In genomic region chr19:47256688-47257410, GRCh38 we compare ENCODE assay signal across 8 cellular contexts.
A peak's percentile ranks its signal among the peaks of the same experiment; 100 is the strongest.
DNase-seq lines count a peak whose midpoint lies in the region; ATAC-seq and TF ChIP-seq lines count a peak whose summit lies in the region.

No MANE protein-coding gene starts in this region.

- peak; percentile 88 for ATAC-seq in stimulated activated naive CD8-positive, alpha-beta T cell treated with anti-CD3 and anti-CD28 coated beads, Interleukin-15, Interleukin-2, amounts not matched to agents 100 U/mL and 50 U/mL, for 24 hours

- H4K20me1 ChIP-seq in MM.1S (ENCODE audit: insufficient read depth, low read length), result no peaks in the 10 kb centered on the region

- H3K27ac ChIP-seq in MM.1S (ENCODE audit: low read length), result peak overlapping the region; percentile 65; the same call in 1 of the 2 replicates

- H3K36me3 Mint-ChIP-seq in nephron progenitor cell (ENCODE audit: low read depth), result peaks cover 34% of the 10 kb centered on the region

- H3K27me3 ChIP-seq in MM.1S (replicated peaks; ENCODE audit: insufficient read depth, low read length), result no peaks in the 10 kb centered on the region

- H3K36me3 ChIP-seq in MM.1S (replicated peaks; ENCODE audit: insufficient read depth, low read length), result no peaks in the 10 kb centered on the region

- H3K27ac Mint-ChIP-seq in nephron progenitor cell, result peak overlapping the region; percentile 99

- no peak overlapping the region; the same call in 1 of the 2 replicates for H2AFZ ChIP-seq in MM.1S (ENCODE audit: low read length)

- TF ChIP-seq CTCF in MM.1S (IDR thresholded peaks at IDR 0.05; ENCODE audit: low read length), result no peak
- TF ChIP-seq CTCF in nephron progenitor cell (IDR thresholded peaks at IDR 0.05), result no peak

- no peaks in the 10 kb centered on the region for H3K9me3 Mint-ChIP-seq in nephron progenitor cell

- H3K9me3 ChIP-seq in MM.1S (replicated peaks; ENCODE audit: insufficient read depth, low read length), result no peaks in the 10 kb centered on the region

- H3K9me2 ChIP-seq in MM.1S (replicated peaks; ENCODE audit: insufficient read depth, low read length), result no peaks in the 10 kb centered on the region

- peaks cover 36% of the 10 kb centered on the region for H3K4me1 Mint-ChIP-seq in nephron progenitor cell

- peak overlapping the region; percentile 91 for H3K4me3 Mint-ChIP-seq in nephron progenitor cell

- peak overlapping the region; percentile 96 for H3K4me2 ChIP-seq in MM.1S (ENCODE audit: low read depth, low read length)

- H3K79me2 ChIP-seq in MM.1S (ENCODE audit: low read length), result peaks cover 29% of the 10 kb centered on the region

- H3K4me1 ChIP-seq in MM.1S (ENCODE audit: low read length), result peaks cover 13% of the 10 kb centered on the region

- DNase-seq in EL (peak; percentile 99), HCEC 1CT (peak; percentile 99), MM.1S (peak; percentile 99), SHP77 treated with DMSO at 0.1 percent for 48 hours (lab: John Stamatoyannopoulos, UW) (peak; percentile 96), activated gamma-delta T cell (lab: John Stamatoyannopoulos, UW) (peak; percentile 96), fibroblast of the conjunctiva (ENCODE audit: low read depth) (peak; percentile 99), nephron progenitor cell (peak; percentile 100)
- peak; percentile 100 for DNase-seq in stimulated activated naive CD8-positive, alpha-beta T cell treated with anti-CD3 and anti-CD28 coated beads, Interleukin-15, Interleukin-2, amounts not matched to agents 100 U/mL and 50 U/mL, for 24 hours

- H3K27me3 Mint-ChIP-seq in nephron progenitor cell (ENCODE audit: low read depth, poor library complexity), result peaks cover 8% of the 10 kb centered on the region

- peaks cover 11% of the 10 kb centered on the region for H3F3A ChIP-seq in MM.1S (ENCODE audit: insufficient read depth, low read length)

- peak overlapping the region; percentile 86 for H3K9ac ChIP-seq in MM.1S (ENCODE audit: low read length)

- peak overlapping the region; percentile 76 for H3K4me3 ChIP-seq in MM.1S (ENCODE audit: low read length)

Comparison
In these comparisons a context has a peak if more than half of its experiments do, and no peak if none do; other contexts are left out.
1. Peak in every context shown above with its lines: DNase-seq, ATAC-seq, H3K4me3 ChIP-seq and H3K27ac ChIP-seq.